Comparison of ENCODE assay signal across 1 cellular context in genomic region chr11:64356498-64357411, GRCh38.
TF ChIP-seq lines count a peak whose summit lies in the region.

No MANE protein-coding gene starts in this region.

TF ChIP-seq in K562, 482 proteins besides CTCF, POLR2A, EP300 and RAD21 (continues in another document):
- 0 out of 2 replicates have a peak, but pooled peaks have one; percentile 1 for TF ChIP-seq ZNF316 (IDR thresholded peaks at IDR 0.05)
- peak; percentile 54; the same call in 1 of the 2 replicates for TF ChIP-seq SMARCA4 (IDR thresholded peaks at IDR 0.05)
- TF ChIP-seq NRF1 (conservative IDR thresholded peaks at IDR 0.05 in 1 of 2, IDR thresholded peaks at IDR 0.05 in 1 of 2), result peak; percentile 58 to 63
- no peak for TF ChIP-seq MAFF (IDR thresholded peaks at IDR 0.05; ENCODE audit: low read length)
- TF ChIP-seq GTF3C2 (IDR thresholded peaks at IDR 0.05; ENCODE audit: borderline replicate concordance, extremely low read depth, insufficient read length), result peak; percentile 43
- TF ChIP-seq ZNF395 (CRISPR knock-in tag; IDR thresholded peaks at IDR 0.05), result no peak
- peak; percentile 79 for TF ChIP-seq DEAF1 (CRISPR knock-in tag; IDR thresholded peaks at IDR 0.05)
- TF ChIP-seq BHLHE40 (IDR thresholded peaks at IDR 0.05; ENCODE audit: low read length), result peak; percentile 35; the same call in 1 of the 2 replicates
- no peak for TF ChIP-seq ARID3B (CRISPR knock-in tag; IDR thresholded peaks at IDR 0.05; ENCODE audit: borderline replicate concordance)
- TF ChIP-seq ZBTB17 (CRISPR knock-in tag; IDR thresholded peaks at IDR 0.05), result 0 out of 2 replicates have a peak, but pooled peaks have one; percentile 16
- no peak for TF ChIP-seq TAF9B (IDR thresholded peaks at IDR 0.05; ENCODE audit: partially characterized antibody)
- TF ChIP-seq CEBPZ (IDR thresholded peaks at IDR 0.05; ENCODE audit: borderline replicate concordance, low read depth, low read length), result no peak
- peak; percentile 98 for TF ChIP-seq ZKSCAN1 (IDR thresholded peaks at IDR 0.05; ENCODE audit: low read depth, low read length)
- TF ChIP-seq ATF4 (CRISPR knock-in tag; IDR thresholded peaks at IDR 0.05), result no peak
- TF ChIP-seq ZFX (CRISPR knock-in tag; IDR thresholded peaks at IDR 0.05), result no peak; the same call in none of the 2 replicates
- TF ChIP-seq ID3 (CRISPR knock-in tag; IDR thresholded peaks at IDR 0.05), result no peak
- TF ChIP-seq ID3 (tag; IDR thresholded peaks at IDR 0.05), result no peak
- peak; percentile 93 to 100 for TF ChIP-seq MAZ (CRISPR knock-in tag; conservative IDR thresholded peaks at IDR 0.05 in 1 of 2, IDR thresholded peaks at IDR 0.05 in 1 of 2)
- TF ChIP-seq TBP (optimal IDR thresholded peaks at IDR 0.05; ENCODE audit: low read depth, low read length), result peak; percentile 25
- 0 out of 2 replicates have a peak, but pooled peaks have one; percentile 28 for TF ChIP-seq NCOA1 (IDR thresholded peaks at IDR 0.05; ENCODE audit: low read depth)
- TF ChIP-seq PTRF (tag; IDR thresholded peaks at IDR 0.05), result no peak
- TF ChIP-seq XRCC5 (IDR thresholded peaks at IDR 0.05; ENCODE audit: low read depth, low read length), result peak; percentile 79
- peak; percentile 47 for TF ChIP-seq NEUROD1 (IDR thresholded peaks at IDR 0.05; ENCODE audit: borderline replicate concordance, low read depth, low read length, partially characterized antibody)
- 0 out of 2 replicates have a peak, but pooled peaks have one; percentile 7 for TF ChIP-seq PKNOX1 (IDR thresholded peaks at IDR 0.05)
- TF ChIP-seq FOXK1 (CRISPR knock-in tag; IDR thresholded peaks at IDR 0.05; ENCODE audit: borderline replicate concordance), result no peak
- 0 out of 2 replicates have a peak, but pooled peaks have one; percentile 48 for TF ChIP-seq NBN (IDR thresholded peaks at IDR 0.05; ENCODE audit: low read depth)
- TF ChIP-seq GABPB2 (CRISPR knock-in tag; conservative IDR thresholded peaks at IDR 0.05), result no peak
- TF ChIP-seq ZBTB7A (IDR thresholded peaks at IDR 0.05; ENCODE audit: borderline replicate concordance, control insufficient read depth, low read depth, low read length), result peak; percentile 65
- TF ChIP-seq ZNF175 (CRISPR knock-in tag; IDR thresholded peaks at IDR 0.05; ENCODE audit: low read depth), result no peak
- no peak for TF ChIP-seq TCF15 (CRISPR knock-in tag; IDR thresholded peaks at IDR 0.05)
- TF ChIP-seq PTBP1 (IDR thresholded peaks at IDR 0.05; ENCODE audit: low read depth, low read length), result no peak
- TF ChIP-seq RBFOX2 (IDR thresholded peaks at IDR 0.05; ENCODE audit: low read depth, low read length), result peak; percentile 29; the same call in 1 of the 2 replicates
- no peak for TF ChIP-seq NKRF (IDR thresholded peaks at IDR 0.05; ENCODE audit: borderline replicate concordance)
- no peak for TF ChIP-seq HOMEZ (CRISPR knock-in tag; IDR thresholded peaks at IDR 0.05)
- no peak for TF ChIP-seq ZNF140 (CRISPR knock-in tag; IDR thresholded peaks at IDR 0.05)
- peak; percentile 32; the same call in 1 of the 2 replicates for TF ChIP-seq ZBTB33 (CRISPR knock-in tag; IDR thresholded peaks at IDR 0.05)
- TF ChIP-seq ZSCAN32 (CRISPR knock-in tag; IDR thresholded peaks at IDR 0.05), result no peak
- no peak for TF ChIP-seq POLR2AphosphoS2 (IDR thresholded peaks at IDR 0.05; ENCODE audit: low read length)
- TF ChIP-seq MYC (IDR thresholded peaks at IDR 0.05; ENCODE audit: low read depth, low read length), result 0 out of 2 replicates have a peak, but pooled peaks have one; percentile 15
- no peak for TF ChIP-seq MYC (CRISPR knock-in tag; IDR thresholded peaks at IDR 0.05; ENCODE audit: borderline replicate concordance, low read depth)
